In the genomic region with DNA sequence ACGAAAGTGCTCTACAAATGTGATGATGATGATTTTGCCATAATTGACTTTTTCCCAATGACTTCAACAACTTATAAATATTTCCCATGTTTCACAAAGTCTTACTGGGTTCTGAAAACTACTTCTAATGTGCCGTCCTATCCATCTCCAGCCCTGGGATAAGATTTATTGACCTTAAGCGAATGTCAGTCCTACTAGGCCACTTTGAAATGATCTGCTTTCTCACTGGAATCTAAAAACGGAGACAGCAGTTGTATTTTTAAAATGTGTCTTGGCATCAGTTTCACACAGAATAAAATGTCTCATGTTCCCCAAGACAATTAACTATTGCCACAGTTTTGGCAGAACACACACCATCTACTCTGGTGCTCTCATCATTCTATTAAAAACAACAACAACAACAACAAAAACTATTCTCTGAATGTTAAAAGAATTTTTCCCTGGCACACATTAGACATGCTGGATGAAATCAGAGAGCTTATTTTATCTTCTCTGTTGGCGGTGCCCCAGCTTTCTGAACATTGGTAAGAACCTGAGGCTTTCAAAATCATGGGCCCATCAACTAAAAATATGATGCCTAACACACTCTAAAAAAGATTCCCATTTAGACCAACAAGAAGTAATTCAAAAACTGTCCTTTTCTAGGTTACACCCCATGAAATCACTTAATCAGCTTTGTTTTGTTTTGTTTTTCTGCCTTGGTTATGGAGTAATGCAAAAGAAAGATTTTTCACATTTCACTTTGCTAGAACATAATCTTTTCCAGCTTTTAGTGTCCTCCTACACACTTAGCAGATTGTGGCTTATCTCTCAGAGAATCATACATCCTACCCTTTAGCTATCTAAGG, we compare ENCODE assay signal across 21 cellular contexts. TPM values are rescaled to one million over a fixed set of nuclear protein-coding genes. Genes with fewer than 3 reads are reported as not detected.
DNase-seq lines count a peak whose midpoint lies in the region; ATAC-seq and TF ChIP-seq lines count a peak whose summit lies in the region.
"Had no signal": no experiment of that assay in that cellular context is flagged by ENCODE, and none has a peak within 500 bp of the region (broad histone marks: within the 10 kb centered on the region; RNA-seq: fewer than 3 reads in every experiment).

No MANE protein-coding gene starts in this region.

- H3K18ac ChIP-seq in trophoblast cell (ENCODE audit: low read length) = no peak overlapping the region

- no peak overlapping the region for H3K4me3 ChIP-seq in breast epithelium
- no peak overlapping the region for H3K4me3 ChIP-seq in fibroblast of pulmonary artery (replicated peaks; ENCODE audit: low read depth, low read length)
- no peak overlapping the region for H3K4me3 ChIP-seq in psoas muscle
- no peak overlapping the region for H3K4me3 ChIP-seq in PC-9
- H3K4me3 ChIP-seq in trophoblast cell (ENCODE audit: low read depth, low read length) = no peak overlapping the region
- H3K4me3 ChIP-seq: colonic mucosa, heart right ventricle, right lobe of liver had no signal

- no peak overlapping the region for H4K8ac ChIP-seq in trophoblast cell (ENCODE audit: low read depth, low read length)

- H3K27me3 ChIP-seq in breast epithelium = no peaks in the 10 kb centered on the region
- H3K27me3 ChIP-seq in psoas muscle (ENCODE audit: insufficient read depth in 3 of 3, low read length in 2 of 3) = no peaks in the 10 kb centered on the region
- H3K27me3 ChIP-seq in PC-9 (ENCODE audit: insufficient read depth, low read depth) = no peaks in the 10 kb centered on the region
- no peaks in the 10 kb centered on the region for H3K27me3 ChIP-seq in trophoblast cell (ENCODE audit: insufficient read depth, low read length)
- H3K27me3 ChIP-seq: colonic mucosa, heart right ventricle, right lobe of liver had no signal

- H3K27ac Mint-ChIP-seq in MCF 10A (ENCODE audit: low read depth, unreplicated experiment) = no peak overlapping the region
- H3K27ac Mint-ChIP-seq: activated T-helper 2 cell treated with anti-CD3 and anti-CD28 coated beads, Interferon-gamma antibody, Interleukin-2, Interleukin-4, amounts not matched to agents 10 μg/mL and 5 μg/mL and 100 μg/mL, durations not matched to agents 14 hours and 24 hours and 36 hours; memory B cell; T-helper 2 cell treated with Interferon-gamma antibody and Interleukin-4, amounts not matched to agents 5 μg/mL and 100 μg/mL, for 36 hours had no signal

- H3K79me2 ChIP-seq in PC-9 (ENCODE audit: low read depth) (no peaks in the 10 kb centered on the region), trophoblast cell (ENCODE audit: control insufficient read depth, insufficient read depth, low read length, poor library complexity) (no peaks in the 10 kb centered on the region)

- no peaks in the 10 kb centered on the region for H3K79me1 ChIP-seq in trophoblast cell (ENCODE audit: low read length)

- H3K4me2 ChIP-seq in PC-9 (no peak overlapping the region), trophoblast cell (ENCODE audit: low read length) (no peak overlapping the region)

- H2AK5ac ChIP-seq in trophoblast cell (ENCODE audit: low read length) = no peak overlapping the region

- no peaks in the 10 kb centered on the region for H3K4me1 ChIP-seq in breast epithelium
- H3K4me1 ChIP-seq in psoas muscle = peaks cover 32% of the 10 kb centered on the region
- H3K4me1 ChIP-seq in PC-9 (replicated peaks; ENCODE audit: insufficient read depth) = peaks cover 12% of the 10 kb centered on the region
- H3K4me1 ChIP-seq in trophoblast cell (ENCODE audit: control insufficient read depth in 1 of 2, insufficient read depth in 2 of 2, low read length in 2 of 2) = no peaks in the 10 kb centered on the region
- H3K4me1 ChIP-seq: colonic mucosa, right lobe of liver had no signal

- no peaks in the 10 kb centered on the region for H3K4me1 Mint-ChIP-seq in MCF 10A (ENCODE audit: insufficient read depth, unreplicated experiment)
- H3K4me1 Mint-ChIP-seq: memory B cell had no signal

- CTCF ChIA-PET in MCF 10A (lab: Yijun Ruan, JAX) = no interaction called here
- CTCF ChIA-PET in PC-9 (lab: Charles Lee) = no interaction called here

- H2BK5ac ChIP-seq in trophoblast cell (ENCODE audit: low read depth, low read length, poor library complexity) = no peak overlapping the region

- no peak overlapping the region for H2AFZ ChIP-seq in PC-9
- H2AFZ ChIP-seq in trophoblast cell (ENCODE audit: insufficient read depth, low read length, poor library complexity) = no peak overlapping the region

- H3K9me3 ChIP-seq in breast epithelium = no peaks in the 10 kb centered on the region
- H3K9me3 ChIP-seq in psoas muscle = no peaks in the 10 kb centered on the region
- H3K9me3 ChIP-seq in PC-9 (ENCODE audit: insufficient read depth, low read depth) = no peaks in the 10 kb centered on the region
- H3K9me3 ChIP-seq in trophoblast cell (ENCODE audit: insufficient read depth, low read depth, low read length) = no peaks in the 10 kb centered on the region
- H3K9me3 ChIP-seq: colonic mucosa, heart right ventricle, right lobe of liver had no signal

- H4K91ac ChIP-seq in trophoblast cell (ENCODE audit: low read depth, low read length) = no peak overlapping the region

- intact Hi-C loops in breast epithelium (cut with DNase I; ENCODE audit: low total_unique reads) (loop anchor here (5.0 kb wide), 1 partner anchor 547 kb away; no protein-coding TSS in a partner anchor), MCF 10A (cut with micrococcal nuclease) (no loop called here), psoas muscle (cut with DNase I) (loop anchor here in 1 of 2 donors (10.0 kb wide), 1 partner anchor 70 kb away; a partner anchor contains a TSS), PC-9 (cut with micrococcal nuclease; ENCODE audit: unreplicated experiment) (no loop called here)

- ATAC-seq in psoas muscle = peak; percentile 78 to 88 (median 82)
- ATAC-seq: right lobe of liver had no signal

- no peaks in the 10 kb centered on the region for H3K36me3 ChIP-seq in breast epithelium
- H3K36me3 ChIP-seq in psoas muscle (ENCODE audit: insufficient read depth in 1 of 2, low read depth in 1 of 2) = no peaks in the 10 kb centered on the region
- H3K36me3 ChIP-seq in PC-9 (ENCODE audit: low read depth) = no peaks in the 10 kb centered on the region
- no peaks in the 10 kb centered on the region for H3K36me3 ChIP-seq in trophoblast cell (ENCODE audit: control insufficient read depth in 1 of 2, insufficient read depth in 2 of 2, low read length in 2 of 2)
- H3K36me3 ChIP-seq: colonic mucosa, heart right ventricle, right lobe of liver had no signal

- H3K14ac ChIP-seq in trophoblast cell (ENCODE audit: low read length) = no peak overlapping the region

- no peak overlapping the region for H2BK12ac ChIP-seq in trophoblast cell (ENCODE audit: low read length)

- WGBS in psoas muscle, 3 donors = 26 to 32% (median 27%) methylated on average over 5 of the region's 5 CpGs
- no CpG with 5 or more reads among the region's 5 CpGs for WGBS in trophoblast cell (ENCODE audit: extremely low coverage, insufficient coverage, insufficient read length)

- no peaks in the 10 kb centered on the region for H3K36me3 Mint-ChIP-seq in MCF 10A (ENCODE audit: insufficient read depth, unreplicated experiment)
- H3K36me3 Mint-ChIP-seq: memory B cell had no signal

- POLR2A ChIA-PET in MCF 10A (lab: Yijun Ruan, JAX) = interaction anchor here (0.6 to 0.8 kb wide), 3 partner anchors 20 to 111 kb away, joined by 3 to 4 read pairs (median 4); no protein-coding TSS in a partner anchor
- POLR2A ChIA-PET in PC-9 (lab: Charles Lee; ENCODE audit: unreplicated experiment) = no interaction called here

- DNase-seq in breast epithelium (ENCODE audit: low spot score in 2 of 2) (no peak), MCF 10A (ENCODE audit: unreplicated experiment) (no peak), fibroblast of pulmonary artery (ENCODE audit: low read depth) (peak; percentile 37), psoas muscle (peak; percentile 27 to 69), NCI-H146 treated with DMSO at 0.1 percent for 48 hours (lab: John Stamatoyannopoulos, UW; ENCODE audit: unreplicated experiment) (no peak), PC-9 (no peak), trophoblast cell (no peak)
- DNase-seq in activated naive CD4-positive, alpha-beta T cell treated with Interleukin-2 at 50 U/mL for 16 hours = no peak
- DNase-seq: 8988T; activated CD8-positive, alpha-beta memory T cell treated with anti-CD3 and anti-CD28 coated beads for 24 hours; colonic mucosa; DMS153; NCI-H1930; NCI-H524; right lobe of liver; SIG-M5; stimulated activated CD4-positive, alpha-beta T cell treated with anti-CD3 and anti-CD28 coated beads, Interleukin-2, amount 100 ng/mL, for 24 hours had no signal

- peak overlapping the region; percentile 6 to 76 for H3K27ac ChIP-seq in breast epithelium
- H3K27ac ChIP-seq in psoas muscle = peak overlapping the region; percentile 65
- no peak overlapping the region for H3K27ac ChIP-seq in PC-9
- H3K27ac ChIP-seq in trophoblast cell (ENCODE audit: low read depth, low read length) = no peak overlapping the region
- H3K27ac ChIP-seq: colonic mucosa, right lobe of liver had no signal

- no peak overlapping the region for H4K12ac ChIP-seq in trophoblast cell (ENCODE audit: low read depth, low read length)

- TF ChIP-seq CTCF in breast epithelium (IDR thresholded peaks at IDR 0.05) (no peak), MCF 10A (IDR thresholded peaks at IDR 0.05; ENCODE audit: unreplicated experiment) (no peak), fibroblast of pulmonary artery (IDR thresholded peaks at IDR 0.05; ENCODE audit: low read length, missing control alignments) (no peak), psoas muscle (IDR thresholded peaks at IDR 0.05) (no peak), PC-9 (conservative IDR thresholded peaks at IDR 0.05) (no peak)

- no peak for TF ChIP-seq POLR2A in breast epithelium (IDR thresholded peaks at IDR 0.05)

- H3K9ac ChIP-seq in trophoblast cell (ENCODE audit: low read length) = no peak overlapping the region

- H3K27me3 Mint-ChIP-seq in MCF 10A (ENCODE audit: insufficient read depth, unreplicated experiment) = no peaks in the 10 kb centered on the region

- BruUV-seq in MCF 10A (replicated peaks; lab: Mats Ljungman, UMichigan) (no TSS peak), PC-9 (replicated peaks; lab: Mats Ljungman, UMichigan) (no TSS peak)

- no peak overlapping the region for H3K23ac ChIP-seq in trophoblast cell (ENCODE audit: low read length)

- H3F3A ChIP-seq in PC-9 (ENCODE audit: insufficient read depth, low read depth) = no peaks in the 10 kb centered on the region

- H3K4ac ChIP-seq in trophoblast cell (ENCODE audit: low read depth, low read length) = no peak overlapping the region

- H3K9me3 Mint-ChIP-seq in MCF 10A (ENCODE audit: unreplicated experiment) = no peaks in the 10 kb centered on the region
- H3K9me3 Mint-ChIP-seq: activated T-helper 2 cell treated with anti-CD3 and anti-CD28 coated beads, Interferon-gamma antibody, Interleukin-2, Interleukin-4, amounts not matched to agents 10 μg/mL and 5 μg/mL and 100 μg/mL, durations not matched to agents 14 hours and 24 hours and 36 hours; memory B cell; T-helper 2 cell treated with Interferon-gamma antibody and Interleukin-4, amounts not matched to agents 5 μg/mL and 100 μg/mL, for 36 hours had no signal

- H3K4me3 Mint-ChIP-seq in MCF 10A (ENCODE audit: unreplicated experiment) = no peak overlapping the region
- H3K4me3 Mint-ChIP-seq: memory B cell; T-helper 2 cell treated with Interferon-gamma antibody and Interleukin-4, amounts not matched to agents 5 μg/mL and 100 μg/mL, for 36 hours had no signal

- H3K9me2 ChIP-seq in PC-9 (ENCODE audit: insufficient read depth) = no peaks in the 10 kb centered on the region

- no peak overlapping the region for H2BK120ac ChIP-seq in trophoblast cell (ENCODE audit: insufficient read depth, low read length, poor library complexity)

- H4K20me1 ChIP-seq in PC-9 (ENCODE audit: insufficient read depth) = no peaks in the 10 kb centered on the region

RNA-seq across cellular contexts. Expression of a gene that starts 23.1 kb away (rescaled TPM):
- total RNA-seq in breast epithelium = 1 to 10 TPM in 2 of 3 donors, not detected in 1; 1.3 to 7.2 TPM
- total RNA-seq in MCF 10A (2022) = not detected in 2 replicates
- 1 to 10 TPM in 1 of 4 donors, under 1 TPM in 1, not detected in 2; 0.50 to 3.1 TPM for total RNA-seq in psoas muscle
- 1 to 10 TPM in 1 of 3 donors, under 1 TPM in 2; 0.18 to 1.1 (median 0.84) TPM for polyA plus RNA-seq in psoas muscle
- not detected in 2 replicates for total RNA-seq in PC-9 (2021)
- polyA plus RNA-seq in trophoblast cell (2013) = 0.05 TPM in 1 of 2 replicates, not detected in the other
- total RNA-seq: activated T-helper 2 cell treated with anti-CD3 and anti-CD28 coated beads, Interferon-gamma antibody, Interleukin-2, Interleukin-4, amounts not matched to agents 10 μg/mL and 5 μg/mL and 100 μg/mL, durations not matched to agents 14 hours and 24 hours and 36 hours had no signal
- polyA plus RNA-seq: heart right ventricle had no signal

Comparison
In these comparisons a context has a peak if more than half of its experiments do, and no peak if none do; other contexts are left out.
1. DNase-seq: peak in fibroblast of pulmonary artery (single experiment) and psoas muscle (2 of 2); none in breast epithelium (0 of 2), MCF 10A (single experiment), NCI-H146 treated with DMSO at 0.1 percent for 48 hours (single experiment), activated naive CD4-positive, alpha-beta T cell treated with Interleukin-2 at 50 U/mL for 16 hours (single experiment), PC-9 (0 of 2) and trophoblast cell (0 of 2).
2. H3K27ac ChIP-seq: peak in breast epithelium (2 of 2) and psoas muscle (single experiment); none in PC-9 (single experiment) and trophoblast cell (single experiment).